Comparison of ENCODE assay signal across 8 cellular contexts in genomic region chr6:135179920-135180457, GRCh38. TPM values are rescaled to one million over a fixed set of nuclear protein-coding genes. Genes with fewer than 3 reads are reported as not detected.
DNase-seq lines count a peak whose midpoint lies in the region; ATAC-seq and TF ChIP-seq lines count a peak whose summit lies in the region.

No MANE protein-coding gene starts in this region.

- H3K27ac ChIP-seq in CD4-positive, alpha-beta memory T cell (ENCODE audit: low read depth, low read length), result no peak overlapping the region
- H3K27ac ChIP-seq in HL-60 (replicated peaks), result peak overlapping the region; percentile 98
- H3K27ac ChIP-seq in foreskin keratinocyte, result no peak overlapping the region

- H3K4me3 Mint-ChIP-seq in CD4-positive, alpha-beta memory T cell, result peak overlapping the region; percentile 65 to 93 (median 78)
- H3K4me3 Mint-ChIP-seq in activated naive CD8-positive, alpha-beta T cell treated with anti-CD3 and anti-CD28 coated beads, Interleukin-2, amount 50 U/mL, for 24 hours, result peak overlapping the region; percentile 82
- H3K4me3 Mint-ChIP-seq in natural killer cell, result peak overlapping the region; percentile 84

- peaks cover 0 to 9% of the 10 kb centered on the region in 2 donors for H3K36me3 Mint-ChIP-seq in CD4-positive, alpha-beta memory T cell
- no peaks in the 10 kb centered on the region for H3K36me3 Mint-ChIP-seq in activated naive CD8-positive, alpha-beta T cell treated with anti-CD3 and anti-CD28 coated beads, Interleukin-2, amount 50 U/mL, for 24 hours (ENCODE audit: low read depth)
- H3K36me3 Mint-ChIP-seq in natural killer cell, result no peaks in the 10 kb centered on the region

- no peaks in the 10 kb centered on the region for H3K27me3 ChIP-seq in CD4-positive, alpha-beta memory T cell (ENCODE audit: insufficient read depth, low read length)
- H3K27me3 ChIP-seq in HL-60 (ENCODE audit: insufficient read depth, poor library complexity, severe bottlenecking), result no peaks in the 10 kb centered on the region
- H3K27me3 ChIP-seq in foreskin keratinocyte, result peaks cover 27% of the 10 kb centered on the region

- POLR2A ChIA-PET in CD4-positive, alpha-beta memory T cell (lab: Charles Lee; ENCODE audit: partially characterized antibody), result interaction anchor here (0.9 to 4.3 kb wide), 6 partner anchors 16 to 1110 kb away, joined by 3 to 27 read pairs (median 6); partner anchors contain the start of genes BCLAF1 and HBS1L

- peak overlapping the region; percentile 14 to 93 (median 60) for H3K27ac Mint-ChIP-seq in CD4-positive, alpha-beta memory T cell
- peak overlapping the region; percentile 98 for H3K27ac Mint-ChIP-seq in activated naive CD8-positive, alpha-beta T cell treated with anti-CD3 and anti-CD28 coated beads, Interleukin-2, amount 50 U/mL, for 24 hours
- no peak overlapping the region for H3K27ac Mint-ChIP-seq in natural killer cell

- CTCF ChIA-PET in CD4-positive, alpha-beta memory T cell (lab: Charles Lee; ENCODE audit: partially characterized antibody), result interaction anchor here (1.2 to 5.5 kb wide), 5 partner anchors 17 to 1110 kb away, joined by 3 to 24 read pairs (median 4); partner anchors contain the start of gene BCLAF1

- no peaks in the 10 kb centered on the region for H3K36me3 ChIP-seq in CD4-positive, alpha-beta memory T cell (ENCODE audit: insufficient read depth, low read length)

- TF ChIP-seq CTCF in HL-60 (IDR thresholded peaks at IDR 0.05; ENCODE audit: insufficient read depth, low read length) (no peak), natural killer cell (IDR thresholded peaks at IDR 0.05) (no peak), foreskin keratinocyte (conservative IDR thresholded peaks at IDR 0.05) (no peak)

- no peak for ATAC-seq in activated naive CD8-positive, alpha-beta T cell treated with anti-CD3 and anti-CD28 coated beads, Interleukin-2, amount 50 U/mL, for 24 hours
- ATAC-seq in natural killer cell (no peak), foreskin keratinocyte (no peak), GM18519 (IDR thresholded peaks at IDR 0.05; ENCODE audit: low FRiP score, unreplicated experiment) (no peak)

- peaks cover 12% of the 10 kb centered on the region for H3K4me1 ChIP-seq in CD4-positive, alpha-beta memory T cell (ENCODE audit: insufficient read depth, low read length)
- no peaks in the 10 kb centered on the region for H3K4me1 ChIP-seq in foreskin keratinocyte

- peak in 2 of 5 donors; percentile 5 to 8 for DNase-seq in CD4-positive, alpha-beta memory T cell
- DNase-seq in HL-60 (ENCODE audit: low read depth in 1 of 2, low spot score in 1 of 2) (no peak), natural killer cell (no peak), foreskin keratinocyte (no peak), cortex of kidney (lab: John Stamatoyannopoulos, UW) (no peak), NCI-H1694 treated with DMSO at 0.1 percent for 48 hours (lab: John Stamatoyannopoulos, UW) (no peak)
- DNase-seq in activated naive CD8-positive, alpha-beta T cell treated with anti-CD3 and anti-CD28 coated beads, Interleukin-2, amount 50 U/mL, for 24 hours, result no peak

- no peaks in the 10 kb centered on the region for H3K27me3 Mint-ChIP-seq in CD4-positive, alpha-beta memory T cell
- no peaks in the 10 kb centered on the region for H3K27me3 Mint-ChIP-seq in activated naive CD8-positive, alpha-beta T cell treated with anti-CD3 and anti-CD28 coated beads, Interleukin-2, amount 50 U/mL, for 24 hours
- peaks cover 0 to 6% of the 10 kb centered on the region in 2 donors for H3K27me3 Mint-ChIP-seq in natural killer cell (ENCODE audit: low read depth in 2 of 2)

- intact Hi-C loops in CD4-positive, alpha-beta memory T cell (cut with micrococcal nuclease), result loop anchor here (2.0 kb wide), 1 partner anchor 1005 kb away; no protein-coding TSS in a partner anchor
- intact Hi-C loops in natural killer cell (cut with micrococcal nuclease), result loop anchor here (5.0 to 10.0 kb wide), 3 partner anchors 33 to 1005 kb away; partner anchors contain the start of gene HBS1L

- H3K4me3 ChIP-seq in CD4-positive, alpha-beta memory T cell (ENCODE audit: low read length in 2 of 2), result no peak overlapping the region
- H3K4me3 ChIP-seq in HL-60 (replicated peaks; ENCODE audit: insufficient read depth, low read length), result peak overlapping the region; percentile 51

- H3K4me1 Mint-ChIP-seq in CD4-positive, alpha-beta memory T cell, result peaks cover 12 to 28% (median 17%) of the 10 kb centered on the region in 4 donors
- H3K4me1 Mint-ChIP-seq in activated naive CD8-positive, alpha-beta T cell treated with anti-CD3 and anti-CD28 coated beads, Interleukin-2, amount 50 U/mL, for 24 hours, result peaks cover 43% of the 10 kb centered on the region
- peaks cover 21 to 30% of the 10 kb centered on the region in 2 donors for H3K4me1 Mint-ChIP-seq in natural killer cell

- H3K9me3 ChIP-seq in CD4-positive, alpha-beta memory T cell (ENCODE audit: control insufficient read depth in 1 of 2, low read length in 2 of 2), result no peaks in the 10 kb centered on the region

- no peaks in the 10 kb centered on the region for H3K9me3 Mint-ChIP-seq in CD4-positive, alpha-beta memory T cell
- no peaks in the 10 kb centered on the region for H3K9me3 Mint-ChIP-seq in activated naive CD8-positive, alpha-beta T cell treated with anti-CD3 and anti-CD28 coated beads, Interleukin-2, amount 50 U/mL, for 24 hours
- H3K9me3 Mint-ChIP-seq in natural killer cell, result no peaks in the 10 kb centered on the region

RNA-seq across cellular contexts. Expression of gene MYB, which starts 1.1 kb away (rescaled TPM):
- 1 to 10 TPM; 3.9 to 4.7 TPM for total RNA-seq in CD4-positive, alpha-beta memory T cell
- polyA plus RNA-seq in CD4-positive, alpha-beta memory T cell, result under 1 TPM; 0.31 to 0.35 TPM
- total RNA-seq in natural killer cell (1 to 10 TPM in 2 of 3 donors, under 1 TPM in 1; 0.40 to 3.5 (median 1.3) TPM), foreskin keratinocyte (0.34 and 0.42 TPM in 2 replicates)
- 0.09 and 0.13 TPM in 2 replicates for polyA plus RNA-seq in foreskin keratinocyte

Comparison
In these comparisons a context has a peak if more than half of its experiments do, and no peak if none do; other contexts are left out.
1. H3K27ac Mint-ChIP-seq: peak in CD4-positive, alpha-beta memory T cell (7 of 7) and activated naive CD8-positive, alpha-beta T cell treated with anti-CD3 and anti-CD28 coated beads, Interleukin-2, amount 50 U/mL, for 24 hours (single experiment); none in natural killer cell (0 of 2).
2. Peak in every context shown above with its lines, with median percentiles within 50 percentile points of each other: H3K4me3 Mint-ChIP-seq.